13 cellular contexts compared by ENCODE assay signal in genomic region chr1:185426761-185427698, GRCh38.
A peak's percentile ranks its signal among the peaks of the same experiment; 100 is the strongest.
DNase-seq lines count a peak whose midpoint lies in the region; ATAC-seq and TF ChIP-seq lines count a peak whose summit lies in the region.
"Had no signal": no experiment of that assay in that cellular context is flagged by ENCODE, and none has a peak within 500 bp of the region (broad histone marks: within the 10 kb centered on the region; RNA-seq: fewer than 3 reads in every experiment).

No MANE protein-coding gene starts in this region.

- H3K27ac ChIP-seq in mesenchymal stem cell (ENCODE audit: low read length, poor library complexity, severe bottlenecking), result no peak overlapping the region

- H3K4ac ChIP-seq in mesenchymal stem cell (ENCODE audit: low read depth in 1 of 2, low read length in 2 of 2), result no peak overlapping the region

- H2BK120ac ChIP-seq in mesenchymal stem cell (ENCODE audit: low read depth, low read length), result no peak overlapping the region

- no peak overlapping the region for H2BK5ac ChIP-seq in mesenchymal stem cell (ENCODE audit: low read depth, low read length, poor library complexity, severe bottlenecking)

- peak; percentile 14 for TF ChIP-seq CTCF in AG09309 (IDR thresholded peaks at IDR 0.05; ENCODE audit: control insufficient read depth, insufficient read depth, low read depth, low read length, missing control alignments)

- ATAC-seq in GM18498 (IDR thresholded peaks at IDR 0.05; ENCODE audit: unreplicated experiment) (no peak), GM21576 (IDR thresholded peaks at IDR 0.05; ENCODE audit: unreplicated experiment) (no peak), GM21381 (IDR thresholded peaks at IDR 0.05; ENCODE audit: unreplicated experiment) (no peak)
- ATAC-seq: left lobe of liver had no signal

- no peak overlapping the region for H2AFZ ChIP-seq in mesenchymal stem cell (ENCODE audit: low read depth, low read length)

- no peaks in the 10 kb centered on the region for H3K9me3 ChIP-seq in mesenchymal stem cell (ENCODE audit: control insufficient read depth, low read length)
- H3K9me3 ChIP-seq: BE2C had no signal

- H3K14ac ChIP-seq in mesenchymal stem cell (ENCODE audit: low read length in 2 of 2), result no peak overlapping the region

- peak overlapping the region; percentile 49 for H3K9ac ChIP-seq in mesenchymal stem cell (ENCODE audit: low read length)

- WGBS in mesenchymal stem cell, result 74% methylated on average over 4 of the region's 7 CpGs

- no peaks in the 10 kb centered on the region for H3K79me1 ChIP-seq in mesenchymal stem cell (replicated peaks; ENCODE audit: low read length, poor library complexity, severe bottlenecking)

- no peak overlapping the region for H4K91ac ChIP-seq in mesenchymal stem cell (ENCODE audit: low read length)

- no peak overlapping the region for H4K8ac ChIP-seq in mesenchymal stem cell (ENCODE audit: low read length)

- peaks cover 0 to 12% of the 10 kb centered on the region in 2 experiments for H3K27me3 ChIP-seq in mesenchymal stem cell (ENCODE audit: control insufficient read depth in 1 of 2, insufficient read depth in 1 of 2, low read length in 2 of 2)
- H3K27me3 ChIP-seq: BE2C had no signal

- no peak overlapping the region for H2BK12ac ChIP-seq in mesenchymal stem cell (ENCODE audit: low read length in 2 of 2)

- H3K4me3 ChIP-seq in AG09309 (ENCODE audit: control insufficient read depth, low read depth, low read length) (no peak overlapping the region), mesenchymal stem cell (ENCODE audit: insufficient read depth in 1 of 2, low read depth in 1 of 2, low read length in 2 of 2) (peak overlapping the region in 1 of 2 experiments; percentile 31)
- H3K4me3 ChIP-seq: coronary artery had no signal

- no peak overlapping the region for H3K23ac ChIP-seq in mesenchymal stem cell (ENCODE audit: low read length in 2 of 2)

- no peak overlapping the region for H2BK15ac ChIP-seq in mesenchymal stem cell (ENCODE audit: low read depth, poor library complexity, severe bottlenecking)

- H3K18ac ChIP-seq in mesenchymal stem cell (ENCODE audit: low read depth in 1 of 2, low read length in 2 of 2), result no peak overlapping the region

- no peaks in the 10 kb centered on the region for H3K36me3 ChIP-seq in mesenchymal stem cell (ENCODE audit: control insufficient read depth in 1 of 2, insufficient read depth in 2 of 2, low read depth in 1 of 2, low read length in 2 of 2)
- H3K36me3 ChIP-seq: BE2C had no signal

- no peaks in the 10 kb centered on the region for H3K4me1 ChIP-seq in mesenchymal stem cell (ENCODE audit: control insufficient read depth, insufficient read depth, low read depth, low read length)
- H3K4me1 ChIP-seq: BE2C had no signal

- H2AK5ac ChIP-seq in mesenchymal stem cell (ENCODE audit: low read length, severe bottlenecking), result no peak overlapping the region

- DNase-seq in AG09309 (ENCODE audit: low read depth) (no peak), LHCN-M2 (ENCODE audit: low read depth) (peak; percentile 68), dedifferentiated amniotic fluid mesenchymal stem cell (ENCODE audit: extremely low spot score) (peak; percentile 31), mesenchymal stem cell (no peak), NCI-H146 (lab: John Stamatoyannopoulos, UW) (no peak)
- DNase-seq: activated naive CD4-positive, alpha-beta T cell treated with anti-CD3 and anti-CD28 coated beads for 36 hours; BE2C; T-helper 2 cell had no signal

- H3K4me2 ChIP-seq in mesenchymal stem cell (ENCODE audit: low read length, poor library complexity, severe bottlenecking), result no peak overlapping the region

Comparison
In these comparisons a context has a peak if more than half of its experiments do, and no peak if none do; other contexts are left out.
1. DNase-seq: peak in LHCN-M2 (single experiment) and dedifferentiated amniotic fluid mesenchymal stem cell (single experiment); none in AG09309 (single experiment), mesenchymal stem cell (single experiment) and NCI-H146 (single experiment).